Comparison of ENCODE assay signal across 1 cellular context in genomic region chr4:10303291-10303690, GRCh38.
TF ChIP-seq lines count a peak whose summit lies in the region.

No MANE protein-coding gene starts in this region.

TF ChIP-seq in H1, 55 proteins besides CTCF, POLR2A, EP300 and RAD21:
- TF ChIP-seq NRF1 (IDR thresholded peaks at IDR 0.05; ENCODE audit: low read depth, low read length) = no peak
- no peak for TF ChIP-seq ATF2 (IDR thresholded peaks at IDR 0.05; ENCODE audit: low read length)
- no peak for TF ChIP-seq E2F6 (IDR thresholded peaks at IDR 0.05)
- TF ChIP-seq CHD1 (IDR thresholded peaks at IDR 0.05; ENCODE audit: low read depth, low read length) = no peak
- no peak for TF ChIP-seq HDAC6 (IDR thresholded peaks at IDR 0.05; ENCODE audit: low read depth, low read length)
- TF ChIP-seq TAF1 (IDR thresholded peaks at IDR 0.05; ENCODE audit: low read depth, low read length) = no peak
- no peak for TF ChIP-seq EGR1 (IDR thresholded peaks at IDR 0.05; ENCODE audit: borderline replicate concordance, low read depth, low read length)
- TF ChIP-seq CBX5 (IDR thresholded peaks at IDR 0.05; ENCODE audit: low read depth, low read length) = no peak
- no peak for TF ChIP-seq SAP30 (IDR thresholded peaks at IDR 0.05; ENCODE audit: insufficient read depth, insufficient replicate concordance, low read length)
- no peak for TF ChIP-seq BACH1 (IDR thresholded peaks at IDR 0.05; ENCODE audit: low read length)
- TF ChIP-seq TEAD4 (IDR thresholded peaks at IDR 0.05; ENCODE audit: low read depth, low read length) = no peak
- TF ChIP-seq BRCA1 (IDR thresholded peaks at IDR 0.05; ENCODE audit: low read depth, low read length) = no peak
- TF ChIP-seq TAF7 (optimal IDR thresholded peaks at IDR 0.05; ENCODE audit: borderline replicate concordance, low read depth, low read length) = no peak
- TF ChIP-seq YY1 (IDR thresholded peaks at IDR 0.05; ENCODE audit: low read depth, low read length) = no peak
- no peak for TF ChIP-seq USF2 (IDR thresholded peaks at IDR 0.05; ENCODE audit: low read length)
- TF ChIP-seq MAX (IDR thresholded peaks at IDR 0.05) = no peak
- no peak for TF ChIP-seq SIX5 (IDR thresholded peaks at IDR 0.05; ENCODE audit: low read depth, low read length)
